In the genomic region with DNA sequence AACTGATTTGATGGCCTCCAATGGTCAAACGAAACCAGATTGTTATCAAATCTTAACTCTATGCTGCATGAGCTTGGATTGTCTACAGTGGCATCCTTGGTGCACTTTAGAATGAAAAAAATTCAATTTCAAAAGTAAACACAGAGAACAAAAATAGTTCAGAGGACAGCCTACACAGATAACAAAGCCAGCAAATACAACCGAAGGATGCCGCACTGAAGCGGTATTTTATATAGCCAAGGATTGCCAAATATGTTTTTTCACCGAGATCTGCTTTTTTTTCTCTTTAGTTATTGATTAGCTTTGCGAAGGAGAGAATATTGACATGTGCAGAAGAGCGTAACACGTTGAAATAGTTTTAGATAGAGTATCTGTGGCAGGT, we compare ENCODE assay signal across 15 cellular contexts.
DNase-seq lines count a peak whose midpoint lies in the region; ATAC-seq, FAIRE-seq and TF ChIP-seq lines count a peak whose summit lies in the region.
"Had no signal": no experiment of that assay in that cellular context is flagged by ENCODE, and none has a peak within 500 bp of the region (broad histone marks: within the 10 kb centered on the region; RNA-seq: fewer than 3 reads in every experiment).

No MANE protein-coding gene starts in this region.

- intact Hi-C loops in HepG2 (cut with micrococcal nuclease; ENCODE audit: unreplicated experiment): no loop called here
- intact Hi-C loops in right lobe of liver (cut with DNase I): no loop called here

- no peak overlapping the region for H3K4me2 ChIP-seq in HepG2 (ENCODE audit: low read depth, low read length)

- H3K27ac ChIP-seq in HepG2 (ENCODE audit: extremely low read length, insufficient read depth, low read length) (no peak overlapping the region), right lobe of liver (no peak overlapping the region), HUES64 (ENCODE audit: low read depth, low read length) (peak overlapping the region; percentile 36; the same call in 1 of the 2 replicates), epithelial cell of prostate (peak overlapping the region; percentile 42), tibial nerve (no peak overlapping the region)

- no peak for TF ChIP-seq POLR2A in HepG2 (IDR thresholded peaks at IDR 0.05; ENCODE audit: insufficient read depth in 1 of 2, low read depth in 2 of 2, low read length in 2 of 2)
- no peak for TF ChIP-seq POLR2A in right lobe of liver (IDR thresholded peaks at IDR 0.05)
- no peak for TF ChIP-seq POLR2A in tibial nerve (IDR thresholded peaks at IDR 0.05)

- no peak for FAIRE-seq in HepG2 (lab: Jason Lieb, UNC)
- FAIRE-seq: A204.1, GM12892 had no signal

- in situ Hi-C loops in HepG2 (cut with HindIII; ENCODE audit: extremely low pct_ligation_motif_present, low pct_unique_long_range_greater_than_20kb): no loop called here

- no peak overlapping the region for H3K9ac ChIP-seq in HepG2 (ENCODE audit: insufficient read depth, low read depth, low read length)
- no peak overlapping the region for H3K9ac ChIP-seq in HUES64 (ENCODE audit: low read depth, low read length)

- no peaks in the 10 kb centered on the region for H3K36me3 ChIP-seq in HepG2 (replicated peaks in 1 of 2; ENCODE audit: control insufficient read depth in 1 of 2, insufficient read depth in 2 of 2, low read length in 2 of 2)
- no peaks in the 10 kb centered on the region for H3K36me3 ChIP-seq in right lobe of liver
- H3K36me3 ChIP-seq in HUES64 (ENCODE audit: insufficient read depth, low read length): no peaks in the 10 kb centered on the region
- no peaks in the 10 kb centered on the region for H3K36me3 ChIP-seq in tibial nerve

- H2AFZ ChIP-seq in HepG2 (ENCODE audit: low read length): no peak overlapping the region

- no peaks in the 10 kb centered on the region for H3K9me3 ChIP-seq in HepG2 (ENCODE audit: low read length)
- H3K9me3 ChIP-seq in right lobe of liver: no peaks in the 10 kb centered on the region
- H3K9me3 ChIP-seq in HUES64 (ENCODE audit: insufficient read depth, low read depth, low read length): no peaks in the 10 kb centered on the region
- no peaks in the 10 kb centered on the region for H3K9me3 ChIP-seq in tibial nerve

- no peak overlapping the region for H3K4me3 ChIP-seq in HepG2 (replicated peaks in 1 of 3; ENCODE audit: insufficient read depth in 1 of 3, low read depth in 2 of 3, low read length in 3 of 3)
- no peak overlapping the region for H3K4me3 ChIP-seq in right lobe of liver
- no peak overlapping the region for H3K4me3 ChIP-seq in HUES64 (ENCODE audit: low read length)
- no peak overlapping the region for H3K4me3 ChIP-seq in tibial nerve

- H3K27me3 ChIP-seq in HepG2 (ENCODE audit: control insufficient read depth in 1 of 2, insufficient read depth in 2 of 2, low read length in 2 of 2) (peaks cover 3 to 38% of the 10 kb centered on the region in 2 experiments; a peak in 3 of 5 replicates), right lobe of liver (no peaks in the 10 kb centered on the region), HUES64 (ENCODE audit: insufficient read depth, low read length) (no peaks in the 10 kb centered on the region), tibial nerve (no peaks in the 10 kb centered on the region)

- DNase-seq in HepG2 (ENCODE audit: low spot score) (no peak), right lobe of liver (no peak), epithelial cell of prostate (ENCODE audit: low read depth, low spot score) (no peak), HuH-7.5 (ENCODE audit: low spot score) (no peak), tibial nerve (ENCODE audit: low spot score in 2 of 2) (no peak)
- DNase-seq in activated CD4-positive, alpha-beta T cell treated with anti-CD3 and anti-CD28 coated beads for 4 hours: no peak
- DNase-seq: Caco-2; CD8-positive, alpha-beta memory T cell; GDM1; GOT3; H9; IMR-90 had no signal

- POLR2A ChIA-PET in HepG2 (lab: Yijun Ruan, JAX): no interaction called here

- no TSS peak for BruUV-seq in HepG2 (replicated peaks; lab: Mats Ljungman, UMichigan)

- no peaks in the 10 kb centered on the region for H4K20me1 ChIP-seq in HepG2 (ENCODE audit: insufficient read depth, low read length)

- H3K4me1 ChIP-seq in HepG2 (ENCODE audit: insufficient read depth, low read length) (peaks cover 12% of the 10 kb centered on the region), right lobe of liver (no peaks in the 10 kb centered on the region), HUES64 (ENCODE audit: insufficient read depth, low read length) (peaks cover 41% of the 10 kb centered on the region), tibial nerve (no peaks in the 10 kb centered on the region)

- TF ChIP-seq RAD21 in HepG2 (CRISPR knock-in tag; IDR thresholded peaks at IDR 0.05): no peak

- H3K79me2 ChIP-seq in HepG2 (ENCODE audit: insufficient read depth, low read length): no peaks in the 10 kb centered on the region

- TF ChIP-seq CTCF in HepG2 (CRISPR knock-in tag; IDR thresholded peaks at IDR 0.05) (no peak), right lobe of liver (IDR thresholded peaks at IDR 0.05) (no peak), tibial nerve (IDR thresholded peaks at IDR 0.05) (no peak)

- TF ChIP-seq EP300 in HepG2 (IDR thresholded peaks at IDR 0.05; ENCODE audit: low read depth in 2 of 2, low read length in 2 of 2) (no peak), HepG2 (CRISPR knock-in tag; IDR thresholded peaks at IDR 0.05; ENCODE audit: borderline replicate concordance) (no peak), tibial nerve (IDR thresholded peaks at IDR 0.05) (no peak)

- ATAC-seq in HepG2: peak; percentile 68
- no peak for ATAC-seq in right lobe of liver

- CTCF ChIA-PET in HepG2 (lab: Yijun Ruan, JAX; ENCODE audit: low intra/inter-chr PET ratio, low total read pairs): no interaction called here

- 4% methylated on average over 8 of the region's 8 CpGs for WGBS in HepG2 (ENCODE audit: low lambda C conversion rate)
- 56% methylated on average over 8 of the region's 8 CpGs for WGBS in right lobe of liver (ENCODE audit: insufficient coverage, low coverage, low lambda C conversion rate, missing lambda C conversion rate)
- 88% methylated on average over 8 of the region's 8 CpGs for WGBS in HUES64
- WGBS in tibial nerve, 2 donors: 87 to 90% methylated on average over 8 of the region's 8 CpGs

TF ChIP-seq in HepG2, 621 proteins besides CTCF, POLR2A, EP300 and RAD21 (continues in another document):
- no peak for TF ChIP-seq PAWR (CRISPR knock-in tag; IDR thresholded peaks at IDR 0.05; ENCODE audit: borderline replicate concordance)
- TF ChIP-seq TOE1 (CRISPR knock-in tag; IDR thresholded peaks at IDR 0.05): no peak
- TF ChIP-seq PLRG1 (conservative IDR thresholded peaks at IDR 0.05): no peak
- TF ChIP-seq, protein P1, sequence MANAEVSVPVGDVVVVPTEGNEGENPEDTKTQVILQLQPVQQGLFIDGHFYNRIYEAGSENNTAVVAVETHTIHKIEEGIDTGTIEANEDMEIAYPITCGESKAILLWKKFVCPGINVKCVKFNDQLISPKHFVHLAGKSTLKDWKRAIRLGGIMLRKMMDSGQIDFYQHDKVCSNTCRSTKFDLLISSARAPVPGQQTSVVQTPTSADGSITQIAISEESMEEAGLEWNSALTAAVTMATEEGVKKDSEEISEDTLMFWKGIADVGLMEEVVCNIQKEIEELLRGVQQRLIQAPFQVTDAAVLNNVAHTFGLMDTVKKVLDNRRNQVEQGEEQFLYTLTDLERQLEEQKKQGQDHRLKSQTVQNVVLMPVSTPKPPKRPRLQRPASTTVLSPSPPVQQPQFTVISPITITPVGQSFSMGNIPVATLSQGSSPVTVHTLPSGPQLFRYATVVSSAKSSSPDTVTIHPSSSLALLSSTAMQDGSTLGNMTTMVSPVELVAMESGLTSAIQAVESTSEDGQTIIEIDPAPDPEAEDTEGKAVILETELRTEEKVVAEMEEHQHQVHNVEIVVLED (CRISPR knock-in tag; IDR thresholded peaks at IDR 0.05; ENCODE audit: borderline replicate concordance): no peak
- TF ChIP-seq ZNF766 (CRISPR knock-in tag; IDR thresholded peaks at IDR 0.05; ENCODE audit: borderline replicate concordance): no peak
- TF ChIP-seq, protein P2, sequence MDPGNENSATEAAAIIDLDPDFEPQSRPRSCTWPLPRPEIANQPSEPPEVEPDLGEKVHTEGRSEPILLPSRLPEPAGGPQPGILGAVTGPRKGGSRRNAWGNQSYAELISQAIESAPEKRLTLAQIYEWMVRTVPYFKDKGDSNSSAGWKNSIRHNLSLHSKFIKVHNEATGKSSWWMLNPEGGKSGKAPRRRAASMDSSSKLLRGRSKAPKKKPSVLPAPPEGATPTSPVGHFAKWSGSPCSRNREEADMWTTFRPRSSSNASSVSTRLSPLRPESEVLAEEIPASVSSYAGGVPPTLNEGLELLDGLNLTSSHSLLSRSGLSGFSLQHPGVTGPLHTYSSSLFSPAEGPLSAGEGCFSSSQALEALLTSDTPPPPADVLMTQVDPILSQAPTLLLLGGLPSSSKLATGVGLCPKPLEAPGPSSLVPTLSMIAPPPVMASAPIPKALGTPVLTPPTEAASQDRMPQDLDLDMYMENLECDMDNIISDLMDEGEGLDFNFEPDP (CRISPR knock-in tag; conservative IDR thresholded peaks at IDR 0.05): no peak
- TF ChIP-seq SALL1 (CRISPR knock-in tag; IDR thresholded peaks at IDR 0.05): no peak
- TF ChIP-seq ZNF782 (CRISPR knock-in tag; IDR thresholded peaks at IDR 0.05; ENCODE audit: borderline replicate concordance): no peak
- TF ChIP-seq, protein P3, sequence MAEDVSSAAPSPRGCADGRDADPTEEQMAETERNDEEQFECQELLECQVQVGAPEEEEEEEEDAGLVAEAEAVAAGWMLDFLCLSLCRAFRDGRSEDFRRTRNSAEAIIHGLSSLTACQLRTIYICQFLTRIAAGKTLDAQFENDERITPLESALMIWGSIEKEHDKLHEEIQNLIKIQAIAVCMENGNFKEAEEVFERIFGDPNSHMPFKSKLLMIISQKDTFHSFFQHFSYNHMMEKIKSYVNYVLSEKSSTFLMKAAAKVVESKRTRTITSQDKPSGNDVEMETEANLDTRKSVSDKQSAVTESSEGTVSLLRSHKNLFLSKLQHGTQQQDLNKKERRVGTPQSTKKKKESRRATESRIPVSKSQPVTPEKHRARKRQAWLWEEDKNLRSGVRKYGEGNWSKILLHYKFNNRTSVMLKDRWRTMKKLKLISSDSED (CRISPR knock-in tag; IDR thresholded peaks at IDR 0.05): no peak
- TF ChIP-seq, protein P4, sequence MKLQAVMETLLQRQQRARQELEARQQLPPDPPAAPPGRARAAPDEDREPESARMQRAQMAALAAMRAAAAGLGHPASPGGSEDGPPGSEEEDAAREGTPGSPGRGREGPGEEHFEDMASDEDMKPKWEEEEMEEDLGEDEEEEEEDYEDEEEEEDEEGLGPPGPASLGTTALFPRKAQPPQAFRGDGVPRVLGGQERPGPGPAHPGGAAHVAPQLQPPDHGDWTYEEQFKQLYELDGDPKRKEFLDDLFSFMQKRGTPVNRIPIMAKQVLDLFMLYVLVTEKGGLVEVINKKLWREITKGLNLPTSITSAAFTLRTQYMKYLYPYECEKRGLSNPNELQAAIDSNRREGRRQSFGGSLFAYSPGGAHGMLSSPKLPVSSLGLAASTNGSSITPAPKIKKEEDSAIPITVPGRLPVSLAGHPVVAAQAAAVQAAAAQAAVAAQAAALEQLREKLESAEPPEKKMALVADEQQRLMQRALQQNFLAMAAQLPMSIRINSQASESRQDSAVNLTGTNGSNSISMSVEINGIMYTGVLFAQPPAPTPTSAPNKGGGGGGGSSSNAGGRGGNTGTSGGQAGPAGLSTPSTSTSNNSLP (IDR thresholded peaks at IDR 0.05; ENCODE audit: low read depth, low read length): peak; percentile 56; the same call in 1 of the 2 replicates
- TF ChIP-seq ZFAT (CRISPR knock-in tag; conservative IDR thresholded peaks at IDR 0.05): no peak

Comparison
In these comparisons a context has a peak if more than half of its experiments do, and no peak if none do; other contexts are left out.
1. H3K27ac ChIP-seq: peak in HUES64 (single experiment) and epithelial cell of prostate (single experiment); none in HepG2 (single experiment), right lobe of liver (0 of 3) and tibial nerve (0 of 4).